Comparison of ENCODE assay signal across 24 cellular contexts in the genomic region with DNA sequence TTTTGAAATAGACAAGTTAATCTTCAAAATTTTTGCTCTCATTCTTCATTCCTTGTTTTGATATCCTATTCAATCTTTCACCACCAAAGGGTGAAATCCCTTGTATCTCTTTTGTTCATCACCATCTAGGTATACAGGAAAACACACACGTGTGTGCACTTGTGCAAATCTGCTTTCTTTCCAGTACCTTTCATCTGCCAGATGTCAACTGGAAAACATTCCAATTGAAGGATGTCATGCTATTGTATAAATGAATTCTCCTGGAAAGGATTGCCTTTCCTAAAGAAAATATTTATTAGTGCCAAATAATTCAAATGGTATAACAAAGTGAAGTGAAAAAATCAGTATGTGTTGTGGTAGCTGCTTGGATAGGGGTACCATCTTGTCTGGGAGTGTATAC.
"Had no signal": no experiment of that assay in that cellular context is flagged by ENCODE, and none has a peak within 500 bp of the region (broad histone marks: within the 10 kb centered on the region; RNA-seq: fewer than 3 reads in every experiment).

No MANE protein-coding gene starts in this region.

- H3K4me1 ChIP-seq: lower lobe of right lung, prostate gland, right lobe of liver, suprapubic skin, transverse colon, uterus had no signal

- H3K27me3 ChIP-seq: cardiac muscle cell, dorsolateral prefrontal cortex, right lobe of liver, suprapubic skin, transverse colon, uterus had no signal

- H3K36me3 Mint-ChIP-seq: T-cell had no signal

- H3K27ac Mint-ChIP-seq: activated B cell treated with CpG ODN at 0.5 μM for 24 hours; activated CD4-positive, alpha-beta T cell treated with anti-CD3 and anti-CD28 coated beads, Interleukin-2, amount 10 ng/mL, durations not matched to agents 24 days and 14 days; activated CD8-positive, alpha-beta T cell treated with anti-CD3 and anti-CD28 coated beads for 36 hours; activated naive CD4-positive, alpha-beta T cell treated with anti-CD3 and anti-CD28 coated beads for 36 hours; activated T-helper 2 cell treated with anti-CD3 and anti-CD28 coated beads, Interferon-gamma antibody, Interleukin-2, Interleukin-4, amounts not matched to agents 10 μg/mL and 5 μg/mL and 100 μg/mL, durations not matched to agents 14 hours and 24 hours and 36 hours; naive thymus-derived CD8-positive, alpha-beta T cell; stimulated activated naive CD8-positive, alpha-beta T cell treated with anti-CD3 and anti-CD28 coated beads, Interleukin-15, amount 100 ng/mL, for 72 hours; T-cell had no signal

- H3K27me3 Mint-ChIP-seq: activated B cell treated with CpG ODN at 0.5 μM for 24 hours; activated CD4-positive, alpha-beta T cell treated with anti-CD3 and anti-CD28 coated beads, Interleukin-2, amount 10 ng/mL, durations not matched to agents 24 days and 14 days; activated CD8-positive, alpha-beta T cell treated with anti-CD3 and anti-CD28 coated beads for 36 hours; T-cell had no signal

- H3K9me3 Mint-ChIP-seq: activated CD4-positive, alpha-beta T cell treated with anti-CD3 and anti-CD28 coated beads, Interleukin-2, amount 10 ng/mL, durations not matched to agents 24 days and 14 days had no signal

- H3K4me1 Mint-ChIP-seq: activated B cell treated with CpG ODN at 0.5 μM for 24 hours; activated CD4-positive, alpha-beta T cell treated with anti-CD3 and anti-CD28 coated beads, Interleukin-2, amount 10 ng/mL, durations not matched to agents 24 days and 14 days; naive thymus-derived CD8-positive, alpha-beta T cell; stimulated activated naive CD8-positive, alpha-beta T cell treated with anti-CD3 and anti-CD28 coated beads, Interleukin-15, amount 100 ng/mL, for 72 hours; T-cell had no signal

- H3K36me3 ChIP-seq: cardiac muscle cell, lower lobe of right lung, prostate gland, right lobe of liver, suprapubic skin, transverse colon, uterus had no signal

- H3K4me3 ChIP-seq: cardiac muscle cell, dorsolateral prefrontal cortex, lower lobe of right lung, prostate gland, right lobe of liver, suprapubic skin, transverse colon, uterus had no signal

- H3K4me3 Mint-ChIP-seq: activated B cell treated with CpG ODN at 0.5 μM for 24 hours; activated CD4-positive, alpha-beta T cell treated with anti-CD3 and anti-CD28 coated beads, Interleukin-2, amount 10 ng/mL, durations not matched to agents 24 days and 14 days; activated CD8-positive, alpha-beta T cell treated with anti-CD3 and anti-CD28 coated beads for 36 hours; activated naive CD4-positive, alpha-beta T cell treated with anti-CD3 and anti-CD28 coated beads for 36 hours; naive thymus-derived CD8-positive, alpha-beta T cell; stimulated activated naive CD8-positive, alpha-beta T cell treated with anti-CD3 and anti-CD28 coated beads, Interleukin-15, amount 100 ng/mL, for 72 hours; T-cell had no signal

- H3K9me3 ChIP-seq: prostate gland, right lobe of liver, suprapubic skin had no signal

- DNase-seq: activated B cell treated with CpG ODN at 0.5 μM for 24 hours; activated CD4-positive, alpha-beta T cell treated with anti-CD3 and anti-CD28 coated beads, Interleukin-2, amount 10 ng/mL, durations not matched to agents 24 days and 14 days; activated CD8-positive, alpha-beta T cell treated with anti-CD3 and anti-CD28 coated beads for 36 hours; activated naive CD4-positive, alpha-beta T cell treated with anti-CD3 and anti-CD28 coated beads for 36 hours; activated T-cell treated with anti-CD3 and anti-CD28 coated beads, Interleukin-2, amount 50 U/mL, for 1 hour; aorta; dorsolateral prefrontal cortex; foreskin melanocyte; glutamatergic neuron; hippocampal formation; lower lobe of right lung; naive thymus-derived CD8-positive, alpha-beta T cell; right lobe of liver; small intestine; stimulated activated CD4-positive, alpha-beta T cell treated with anti-CD3 and anti-CD28 coated beads, Interleukin-15, amount 100 ng/mL, for 24 hours; stimulated activated CD4-positive, alpha-beta T cell treated with anti-CD3 and anti-CD28 coated beads, Interleukin-2, amount 100 ng/mL, for 48 hours; stimulated activated naive CD8-positive, alpha-beta T cell treated with anti-CD3 and anti-CD28 coated beads, Interleukin-15, amount 100 ng/mL, for 72 hours; T-cell; transverse colon; uterus had no signal

- ATAC-seq: activated CD8-positive, alpha-beta T cell treated with anti-CD3 and anti-CD28 coated beads for 36 hours; lower lobe of right lung; naive thymus-derived CD8-positive, alpha-beta T cell; right lobe of liver; stimulated activated naive CD8-positive, alpha-beta T cell treated with anti-CD3 and anti-CD28 coated beads, Interleukin-15, amount 100 ng/mL, for 72 hours; T-cell had no signal

- H3K27ac ChIP-seq: cardiac muscle cell, dorsolateral prefrontal cortex, lower lobe of right lung, prostate gland, right lobe of liver, suprapubic skin, transverse colon, uterus had no signal
